Comparison of ENCODE assay signal across 1 cellular context in the genomic region with DNA sequence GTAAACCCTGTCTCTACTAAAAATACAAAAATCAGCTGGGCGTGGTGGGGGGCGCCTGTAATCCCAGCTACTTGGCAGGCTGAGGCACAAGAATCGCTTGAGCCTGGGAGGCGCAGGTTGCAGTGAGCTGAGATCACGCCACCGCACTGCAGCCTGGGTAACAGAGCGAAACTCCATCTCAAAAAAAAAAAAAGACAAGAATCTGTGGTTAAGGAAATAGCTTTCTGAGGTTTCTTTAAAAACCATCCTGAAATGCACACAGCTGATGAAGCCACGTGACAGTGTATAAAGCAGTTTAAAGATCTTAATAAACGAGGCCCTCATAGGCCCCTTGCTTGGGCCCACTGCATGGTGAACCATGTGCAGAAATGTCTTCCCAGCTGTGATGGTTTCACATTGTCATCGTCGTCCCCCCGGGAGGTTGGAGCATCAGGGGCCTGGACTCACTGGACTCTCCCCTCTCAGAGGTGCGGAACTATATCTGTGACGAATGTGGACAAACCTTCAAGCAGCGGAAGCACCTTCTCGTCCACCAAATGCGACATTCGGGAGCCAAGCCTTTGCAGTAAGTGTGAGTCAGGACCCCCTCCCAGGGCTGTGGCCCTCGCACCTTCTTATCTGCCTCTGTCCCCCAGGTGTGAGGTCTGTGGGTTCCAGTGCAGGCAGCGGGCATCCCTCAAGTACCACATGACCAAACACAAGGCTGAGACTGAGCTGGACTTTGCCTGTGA.
TF ChIP-seq lines count a peak whose summit lies in the region.

No MANE protein-coding gene starts in this region.

TF ChIP-seq in SK-N-SH treated with all-trans-retinoic acid at 6 μM for 48 hours, 23 proteins besides CTCF, POLR2A, EP300 and RAD21 (continued from another document):
- TF ChIP-seq, protein P1, sequence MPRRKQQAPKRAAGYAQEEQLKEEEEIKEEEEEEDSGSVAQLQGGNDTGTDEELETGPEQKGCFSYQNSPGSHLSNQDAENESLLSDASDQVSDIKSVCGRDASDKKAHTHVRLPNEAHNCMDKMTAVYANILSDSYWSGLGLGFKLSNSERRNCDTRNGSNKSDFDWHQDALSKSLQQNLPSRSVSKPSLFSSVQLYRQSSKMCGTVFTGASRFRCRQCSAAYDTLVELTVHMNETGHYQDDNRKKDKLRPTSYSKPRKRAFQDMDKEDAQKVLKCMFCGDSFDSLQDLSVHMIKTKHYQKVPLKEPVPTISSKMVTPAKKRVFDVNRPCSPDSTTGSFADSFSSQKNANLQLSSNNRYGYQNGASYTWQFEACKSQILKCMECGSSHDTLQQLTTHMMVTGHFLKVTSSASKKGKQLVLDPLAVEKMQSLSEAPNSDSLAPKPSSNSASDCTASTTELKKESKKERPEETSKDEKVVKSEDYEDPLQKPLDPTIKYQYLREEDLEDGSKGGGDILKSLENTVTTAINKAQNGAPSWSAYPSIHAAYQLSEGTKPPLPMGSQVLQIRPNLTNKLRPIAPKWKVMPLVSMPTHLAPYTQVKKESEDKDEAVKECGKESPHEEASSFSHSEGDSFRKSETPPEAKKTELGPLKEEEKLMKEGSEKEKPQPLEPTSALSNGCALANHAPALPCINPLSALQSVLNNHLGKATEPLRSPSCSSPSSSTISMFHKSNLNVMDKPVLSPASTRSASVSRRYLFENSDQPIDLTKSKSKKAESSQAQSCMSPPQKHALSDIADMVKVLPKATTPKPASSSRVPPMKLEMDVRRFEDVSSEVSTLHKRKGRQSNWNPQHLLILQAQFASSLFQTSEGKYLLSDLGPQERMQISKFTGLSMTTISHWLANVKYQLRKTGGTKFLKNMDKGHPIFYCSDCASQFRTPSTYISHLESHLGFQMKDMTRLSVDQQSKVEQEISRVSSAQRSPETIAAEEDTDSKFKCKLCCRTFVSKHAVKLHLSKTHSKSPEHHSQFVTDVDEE (CRISPR knock-in tag; IDR thresholded peaks at IDR 0.05) = no peak
- TF ChIP-seq ZFP3 (CRISPR knock-in tag; IDR thresholded peaks at IDR 0.05) (no peak), ISL1 (CRISPR knock-in tag; IDR thresholded peaks at IDR 0.05) (no peak), CSDC2 (CRISPR knock-in tag; IDR thresholded peaks at IDR 0.05) (no peak), SNAI2 (CRISPR knock-in tag; IDR thresholded peaks at IDR 0.05) (no peak), ZNF565 (CRISPR knock-in tag; conservative IDR thresholded peaks at IDR 0.05; ENCODE audit: low read depth) (no peak), ESRRG (CRISPR knock-in tag; IDR thresholded peaks at IDR 0.05) (no peak)
- TF ChIP-seq, protein P2, sequence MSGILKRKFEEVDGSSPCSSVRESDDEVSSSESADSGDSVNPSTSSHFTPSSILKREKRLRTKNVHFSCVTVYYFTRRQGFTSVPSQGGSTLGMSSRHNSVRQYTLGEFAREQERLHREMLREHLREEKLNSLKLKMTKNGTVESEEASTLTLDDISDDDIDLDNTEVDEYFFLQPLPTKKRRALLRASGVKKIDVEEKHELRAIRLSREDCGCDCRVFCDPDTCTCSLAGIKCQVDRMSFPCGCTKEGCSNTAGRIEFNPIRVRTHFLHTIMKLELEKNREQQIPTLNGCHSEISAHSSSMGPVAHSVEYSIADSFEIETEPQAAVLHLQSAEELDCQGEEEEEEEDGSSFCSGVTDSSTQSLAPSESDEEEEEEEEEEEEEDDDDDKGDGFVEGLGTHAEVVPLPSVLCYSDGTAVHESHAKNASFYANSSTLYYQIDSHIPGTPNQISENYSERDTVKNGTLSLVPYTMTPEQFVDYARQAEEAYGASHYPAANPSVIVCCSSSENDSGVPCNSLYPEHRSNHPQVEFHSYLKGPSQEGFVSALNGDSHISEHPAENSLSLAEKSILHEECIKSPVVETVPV (CRISPR knock-in tag; IDR thresholded peaks at IDR 0.05) = no peak
